In genomic region chr12:47156167-47156736, GRCh38 we compare ENCODE assay signal across 11 cellular contexts.
DNase-seq lines count a peak whose midpoint lies in the region; ATAC-seq and TF ChIP-seq lines count a peak whose summit lies in the region.
"Had no signal": no experiment of that assay in that cellular context is flagged by ENCODE, and none has a peak within 500 bp of the region (broad histone marks: within the 10 kb centered on the region; RNA-seq: fewer than 3 reads in every experiment).

No MANE protein-coding gene starts in this region.

- no peak overlapping the region for H3K27ac Mint-ChIP-seq in stimulated activated naive B cell treated with anti-CD40 and anti-IgM and Interleukin-4, amounts not matched to agents 10 μg/mL and 1 μg/mL and 100 μg/mL, for 72 hours
- H3K27ac Mint-ChIP-seq: nephron progenitor cell had no signal

- ATAC-seq in GM18868 (IDR thresholded peaks at IDR 0.05; ENCODE audit: unreplicated experiment) (peak; percentile 40), omental fat pad (ENCODE audit: low FRiP score) (peak; percentile 84), GM21526 (IDR thresholded peaks at IDR 0.05; ENCODE audit: low FRiP score, unreplicated experiment) (no peak)
- no peak for ATAC-seq in stimulated activated naive B cell treated with anti-CD40 and anti-IgM and Interleukin-4, amounts not matched to agents 10 μg/mL and 1 μg/mL and 100 μg/mL, for 72 hours (replicated peaks)
- ATAC-seq: esophagus mucosa had no signal

- TF ChIP-seq CTCF in omental fat pad (IDR thresholded peaks at IDR 0.05) = no peak

- H3K36me3 Mint-ChIP-seq in stimulated activated naive B cell treated with anti-CD40 and anti-IgM and Interleukin-4, amounts not matched to agents 10 μg/mL and 1 μg/mL and 100 μg/mL, for 72 hours = peaks cover 30 to 32% of the 10 kb centered on the region in 2 donors

- DNase-seq in NCI-H774 (lab: John Stamatoyannopoulos, UW) (peak; percentile 63), erythroblast (lab: John Stamatoyannopoulos, UW) (peak; percentile 84 to 86), omental fat pad (ENCODE audit: low spot score) (no peak), LoVo (ENCODE audit: low spot score) (no peak), activated gamma-delta T cell (lab: John Stamatoyannopoulos, UW) (no peak)
- no peak for DNase-seq in stimulated activated naive B cell treated with anti-CD40 and anti-IgM and Interleukin-4, amounts not matched to agents 10 μg/mL and 1 μg/mL and 100 μg/mL, for 72 hours
- DNase-seq: activated CD8-positive, alpha-beta memory T cell treated with anti-CD3 and anti-CD28 coated beads, Interleukin-2, amount 50 U/mL, for 4 hours; nephron progenitor cell had no signal

- no peak for TF ChIP-seq POLR2A in erythroblast (IDR thresholded peaks at IDR 0.05; ENCODE audit: low read length)

- H3K4me3 Mint-ChIP-seq in stimulated activated naive B cell treated with anti-CD40 and anti-IgM and Interleukin-4, amounts not matched to agents 10 μg/mL and 1 μg/mL and 100 μg/mL, for 72 hours = no peak overlapping the region
- H3K4me3 Mint-ChIP-seq: nephron progenitor cell had no signal

- peaks cover 15 to 18% of the 10 kb centered on the region in 2 donors for H3K4me1 Mint-ChIP-seq in stimulated activated naive B cell treated with anti-CD40 and anti-IgM and Interleukin-4, amounts not matched to agents 10 μg/mL and 1 μg/mL and 100 μg/mL, for 72 hours
- H3K4me1 Mint-ChIP-seq: nephron progenitor cell had no signal

- no peaks in the 10 kb centered on the region for H3K27me3 Mint-ChIP-seq in stimulated activated naive B cell treated with anti-CD40 and anti-IgM and Interleukin-4, amounts not matched to agents 10 μg/mL and 1 μg/mL and 100 μg/mL, for 72 hours

- peaks cover 8 to 10% of the 10 kb centered on the region in 2 donors for H3K9me3 Mint-ChIP-seq in stimulated activated naive B cell treated with anti-CD40 and anti-IgM and Interleukin-4, amounts not matched to agents 10 μg/mL and 1 μg/mL and 100 μg/mL, for 72 hours

Comparison
In these comparisons a context has a peak if more than half of its experiments do, and no peak if none do; other contexts are left out.
1. ATAC-seq: peak in GM18868 (single experiment) and omental fat pad (single experiment); none in GM21526 (single experiment) and stimulated activated naive B cell treated with anti-CD40 and anti-IgM and Interleukin-4, amounts not matched to agents 10 μg/mL and 1 μg/mL and 100 μg/mL, for 72 hours (0 of 2).
2. DNase-seq: peak in NCI-H774 (single experiment) and erythroblast (2 of 2); none in omental fat pad (single experiment), LoVo (single experiment), activated gamma-delta T cell (single experiment) and stimulated activated naive B cell treated with anti-CD40 and anti-IgM and Interleukin-4, amounts not matched to agents 10 μg/mL and 1 μg/mL and 100 μg/mL, for 72 hours (single experiment).